10 cellular contexts compared by ENCODE assay signal in the genomic region with DNA sequence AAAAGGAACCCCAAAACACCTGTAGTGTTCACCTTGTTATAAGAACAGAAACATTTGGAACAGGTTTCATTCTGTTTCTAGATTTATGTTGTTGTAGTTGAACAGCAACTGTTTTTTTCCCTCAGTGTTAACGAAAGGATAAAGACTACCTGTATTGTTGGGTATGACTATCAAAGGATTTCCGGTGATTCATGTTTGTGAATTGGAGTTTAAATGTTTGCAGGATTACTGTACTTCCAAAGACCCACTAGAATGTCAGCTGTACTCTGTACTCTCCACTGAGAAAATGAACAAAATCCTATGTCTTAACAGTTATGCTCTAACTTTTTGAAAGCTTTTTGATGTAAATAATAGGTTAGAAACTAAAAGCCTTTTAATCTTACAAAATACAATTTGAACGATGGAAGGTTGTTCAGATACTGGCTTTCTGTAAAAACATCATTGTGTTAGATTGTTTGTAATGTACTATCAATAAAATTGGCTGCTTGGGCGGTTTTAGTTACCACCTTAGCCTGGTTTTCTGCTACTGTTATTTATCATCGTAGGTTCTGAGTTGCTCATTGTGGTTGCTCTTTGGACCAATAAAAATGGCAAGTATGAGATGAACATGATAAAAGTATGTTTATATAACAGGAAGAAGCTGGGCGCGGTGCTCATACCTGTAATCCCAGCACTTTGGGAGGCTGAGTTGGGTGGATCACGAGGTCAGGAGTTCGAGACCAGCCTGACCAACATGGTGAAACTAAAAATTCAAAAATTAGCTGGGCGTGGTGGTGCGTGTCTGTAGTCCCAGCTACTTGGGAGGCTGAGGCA. TPM values are rescaled to one million over a fixed set of nuclear protein-coding genes. Genes with fewer than 3 reads are reported as not detected.
DNase-seq lines count a peak whose midpoint lies in the region; ATAC-seq and TF ChIP-seq lines count a peak whose summit lies in the region.
"Had no signal": no experiment of that assay in that cellular context is flagged by ENCODE, and none has a peak within 500 bp of the region (broad histone marks: within the 10 kb centered on the region; RNA-seq: fewer than 3 reads in every experiment).

No MANE protein-coding gene starts in this region.

- no peak overlapping the region for H3K27ac ChIP-seq in substantia nigra (ENCODE audit: low read depth, low read length, poor library complexity, severe bottlenecking)
- H3K27ac ChIP-seq: psoas muscle had no signal

- no peak overlapping the region for H3K4me3 ChIP-seq in fibroblast of mammary gland (ENCODE audit: control insufficient read depth, low read depth, low read length)
- H3K4me3 ChIP-seq: psoas muscle had no signal

- no peaks in the 10 kb centered on the region for H3K36me3 Mint-ChIP-seq in T-helper 17 cell (ENCODE audit: low read depth)

- peaks cover 55% of the 10 kb centered on the region for H3K4me1 Mint-ChIP-seq in T-helper 17 cell

- no peak for TF ChIP-seq CTCF in fibroblast of mammary gland (conservative IDR thresholded peaks at IDR 0.05; ENCODE audit: control insufficient read depth, insufficient read depth, low read depth, low read length)
- TF ChIP-seq CTCF in GM13977 (IDR thresholded peaks at IDR 0.05; ENCODE audit: extremely low read depth, insufficient read depth, missing control alignments): no peak

- peak overlapping the region; percentile 80 for H3K4me3 Mint-ChIP-seq in T-helper 17 cell

- in situ Hi-C loops in ACHN (cut with HindIII; ENCODE audit: low pct_ligation_motif_present, low pct_unique_long_range_greater_than_20kb, low sequenced_read_pairs) (no loop called here), GM13977 (cut with MboI; ENCODE audit: low pct_unique_long_range_greater_than_20kb, low sequenced_read_pairs, unreplicated experiment) (no loop called here)

- DNase-seq in ACHN (peak; percentile 66), EL (peak; percentile 76), T-helper 17 cell (no peak), fibroblast of mammary gland (ENCODE audit: low read depth) (peak; percentile 43), hypothalamus (lab: John Stamatoyannopoulos, UW) (no peak), DMS79 (lab: John Stamatoyannopoulos, UW) (no peak), GM13977 (ENCODE audit: low spot score) (no peak), substantia nigra (lab: John Stamatoyannopoulos, UW) (no peak)
- DNase-seq: activated CD4-positive, CD25-positive, alpha-beta regulatory T cell treated with anti-CD3 and anti-CD28 coated beads, Interleukin-2, amount 50 U/mL, for 72 hours; psoas muscle had no signal

- peak overlapping the region; percentile 96 for H3K27ac Mint-ChIP-seq in T-helper 17 cell

- ATAC-seq in T-helper 17 cell: peak; percentile 31
- ATAC-seq: psoas muscle had no signal

- H3K9me3 ChIP-seq in T-helper 17 cell (ENCODE audit: control insufficient read depth, low read length, poor library complexity, severe bottlenecking): no peaks in the 10 kb centered on the region
- H3K9me3 ChIP-seq: psoas muscle had no signal

- H3K27me3 Mint-ChIP-seq in T-helper 17 cell: no peaks in the 10 kb centered on the region

RNA-seq across cellular contexts. Expression of a gene that starts 44.1 kb away (rescaled TPM):
- total RNA-seq in T-helper 17 cell: 10 to 100 TPM; 80.0 to 83.6 TPM

Comparison
In these comparisons a context has a peak if more than half of its experiments do, and no peak if none do; other contexts are left out.
1. DNase-seq: peak in ACHN (single experiment), EL (single experiment) and fibroblast of mammary gland (single experiment); none in T-helper 17 cell (0 of 3), hypothalamus (0 of 51), DMS79 (single experiment), GM13977 (single experiment) and substantia nigra (0 of 49).